In genomic region chr21:32624726-32625125, GRCh38 we compare ENCODE assay signal across 9 cellular contexts. TPM values are rescaled to one million over a fixed set of nuclear protein-coding genes. Genes with fewer than 3 reads are reported as not detected.
DNase-seq lines count a peak whose midpoint lies in the region; ATAC-seq and FAIRE-seq lines count a peak whose summit lies in the region.
"Had no signal": no experiment of that assay in that cellular context is flagged by ENCODE, and none has a peak within 500 bp of the region (broad histone marks: within the 10 kb centered on the region; RNA-seq: fewer than 3 reads in every experiment).

No MANE protein-coding gene starts in this region.

- no peak for FAIRE-seq in frontal cortex (lab: Jason Lieb, UNC)

- ATAC-seq in GM19025 (IDR thresholded peaks at IDR 0.05; ENCODE audit: low read depth, unreplicated experiment) (peak; percentile 74), HG02678 (IDR thresholded peaks at IDR 0.05; ENCODE audit: unreplicated experiment) (peak; percentile 77)

- peak; percentile 13 for DNase-seq in NAMALWA (ENCODE audit: low spot score)
- peak; percentile 42 for DNase-seq in glomerular visceral epithelial cell (ENCODE audit: extremely low spot score)
- no peak for DNase-seq in stimulated activated naive CD4-positive, alpha-beta T cell (lab: John Stamatoyannopoulos, UW)
- DNase-seq in stimulated activated CD4-positive, alpha-beta T cell treated with anti-CD3 and anti-CD28 coated beads, Interleukin-4, amount 100 ng/mL, for 4 hours = no peak
- DNase-seq in frontal cortex (ENCODE audit: low spot score in 2 of 2) = no peak
- DNase-seq: NCI-H1417; stimulated activated CD4-positive, alpha-beta T cell treated with anti-CD3 and anti-CD28 coated beads, Interleukin-15, amount 100 ng/mL, for 24 hours had no signal

RNA-seq across cellular contexts. Expression of gene CFAP298, which starts 12.5 kb away (rescaled TPM):
- 16.3 TPM for total RNA-seq in frontal cortex

RNA-seq across cellular contexts. Expression of gene TCP10L, which starts 39.4 kb away (rescaled TPM):
- total RNA-seq in frontal cortex = 2.0 TPM

Comparison
In these comparisons a context has a peak if more than half of its experiments do, and no peak if none do; other contexts are left out.
1. DNase-seq: peak in NAMALWA (single experiment) and glomerular visceral epithelial cell (single experiment); none in stimulated activated naive CD4-positive, alpha-beta T cell (0 of 6), stimulated activated CD4-positive, alpha-beta T cell treated with anti-CD3 and anti-CD28 coated beads, Interleukin-4, amount 100 ng/mL, for 4 hours (0 of 2) and frontal cortex (0 of 2).